Comparison of ENCODE assay signal across 21 cellular contexts in the genomic region with DNA sequence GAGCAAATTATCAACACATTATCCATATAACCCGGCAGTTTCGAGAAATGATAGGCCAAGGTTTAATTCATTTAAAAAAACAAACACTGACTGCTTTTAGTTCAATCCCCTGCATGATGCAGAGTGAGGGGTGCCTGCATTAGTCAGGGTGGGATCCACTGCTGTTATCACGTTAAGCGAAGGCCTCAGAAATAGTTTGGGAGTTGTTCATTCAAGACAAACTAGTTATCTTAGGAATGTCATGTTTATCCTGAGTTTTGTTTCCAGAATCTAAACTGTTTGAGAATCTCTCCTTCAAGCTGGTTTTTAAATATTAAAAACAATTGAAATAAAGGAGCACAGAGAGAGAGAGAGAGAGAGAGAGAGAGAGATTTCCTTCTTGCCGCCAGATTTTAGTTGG. TPM values are rescaled to one million over a fixed set of nuclear protein-coding genes. Genes with fewer than 3 reads are reported as not detected.
DNase-seq lines count a peak whose midpoint lies in the region; ATAC-seq, FAIRE-seq and TF ChIP-seq lines count a peak whose summit lies in the region.
"Had no signal": no experiment of that assay in that cellular context is flagged by ENCODE, and none has a peak within 500 bp of the region (broad histone marks: within the 10 kb centered on the region; RNA-seq: fewer than 3 reads in every experiment).

No MANE protein-coding gene starts in this region.

- no peak overlapping the region for H2BK15ac ChIP-seq in IMR-90 (ENCODE audit: low read depth, low read length)

- H3K4me3 ChIP-seq in IMR-90 (ENCODE audit: insufficient read depth, low read depth, low read length) (no peak overlapping the region), smooth muscle cell (no peak overlapping the region), breast epithelium (no peak overlapping the region)
- H3K4me3 ChIP-seq: BLaER1 treated with 17β-estradiol and CSF1 and Interleukin-3, amounts not matched to agents 10 nM and 100 nM; GM12878 had no signal

- POLR2A ChIA-PET in IMR-90 (lab: Charles Lee; ENCODE audit: unreplicated experiment), result no interaction called here

- H3K4me2 ChIP-seq in IMR-90 (ENCODE audit: low read depth, low read length), result 0 out of 2 replicates have a peak overlapping the region, but pooled peaks have one; percentile 28
- H3K4me2 ChIP-seq in smooth muscle cell, result peak overlapping the region; percentile 52
- H3K4me2 ChIP-seq: BLaER1 treated with 17β-estradiol and CSF1 and Interleukin-3, amounts not matched to agents 10 nM and 100 nM had no signal

- H3K4me1 ChIP-seq in IMR-90 (ENCODE audit: control insufficient read depth, insufficient read depth, low read length) (peaks cover 1% of the 10 kb centered on the region), smooth muscle cell (ENCODE audit: low read depth) (peaks cover 6% of the 10 kb centered on the region), breast epithelium (no peaks in the 10 kb centered on the region)
- H3K4me1 ChIP-seq: Caco-2 had no signal

- no peak overlapping the region for H3K4ac ChIP-seq in IMR-90 (ENCODE audit: low read depth, low read length)

- H2AFZ ChIP-seq in IMR-90 (replicated peaks; ENCODE audit: low read length, poor library complexity) (no peak overlapping the region), smooth muscle cell (ENCODE audit: low read depth) (no peak overlapping the region)

- H4K20me1 ChIP-seq in IMR-90 (ENCODE audit: insufficient read depth, low read length) (no peaks in the 10 kb centered on the region), smooth muscle cell (ENCODE audit: low read depth) (no peaks in the 10 kb centered on the region)
- H4K20me1 ChIP-seq: BLaER1 treated with 17β-estradiol and CSF1 and Interleukin-3, amounts not matched to agents 10 nM and 100 nM had no signal

- H2AK9ac ChIP-seq in IMR-90 (replicated peaks; ENCODE audit: low read depth, low read length, poor library complexity), result no peak overlapping the region

- no peaks in the 10 kb centered on the region for H3K36me3 ChIP-seq in IMR-90 (ENCODE audit: control insufficient read depth, insufficient read depth, low read length)
- H3K36me3 ChIP-seq in smooth muscle cell (ENCODE audit: low read depth), result no peaks in the 10 kb centered on the region
- no peaks in the 10 kb centered on the region for H3K36me3 ChIP-seq in breast epithelium
- H3K36me3 ChIP-seq: BLaER1 treated with 17β-estradiol and CSF1 and Interleukin-3, amounts not matched to agents 10 nM and 100 nM had no signal

- H3K27ac ChIP-seq in IMR-90 (ENCODE audit: insufficient read depth, low read length) (no peak overlapping the region; the same call in 1 of the 2 replicates), smooth muscle cell (ENCODE audit: low read depth) (peak overlapping the region; percentile 41), breast epithelium (no peak overlapping the region)
- H3K27ac ChIP-seq: BLaER1 treated with 17β-estradiol and CSF1 and Interleukin-3, amounts not matched to agents 10 nM and 100 nM; C4-2B had no signal

- H4K5ac ChIP-seq in IMR-90 (ENCODE audit: low read depth, low read length), result no peak overlapping the region

- TF ChIP-seq CTCF in IMR-90 (conservative IDR thresholded peaks at IDR 0.05; ENCODE audit: low read depth, low read length) (no peak), smooth muscle cell (IDR thresholded peaks at IDR 0.05; ENCODE audit: borderline replicate concordance, insufficient read depth, poor library complexity, severe bottlenecking) (no peak), breast epithelium (IDR thresholded peaks at IDR 0.05) (no peak)

- no peak overlapping the region for H4K91ac ChIP-seq in IMR-90 (ENCODE audit: insufficient read depth, low read depth, low read length)

- no peak overlapping the region for H3K18ac ChIP-seq in IMR-90 (ENCODE audit: low read depth, low read length)

- BruUV-seq in IMR-90 (replicated peaks; lab: Mats Ljungman, UMichigan), result no TSS peak

- intact Hi-C loops in IMR-90 (cut with micrococcal nuclease), result no loop called here
- intact Hi-C loops in breast epithelium (cut with DNase I; ENCODE audit: low total_unique reads), result no loop called here

- no peaks in the 10 kb centered on the region for H3K27me3 ChIP-seq in IMR-90 (ENCODE audit: control insufficient read depth, insufficient read depth, low read length)
- no peaks in the 10 kb centered on the region for H3K27me3 ChIP-seq in smooth muscle cell (ENCODE audit: low read depth)
- no peaks in the 10 kb centered on the region for H3K27me3 ChIP-seq in breast epithelium

- H2BK120ac ChIP-seq in IMR-90 (ENCODE audit: low read depth, low read length), result no peak overlapping the region

- TF ChIP-seq POLR2A in IMR-90 (IDR thresholded peaks at IDR 0.05; ENCODE audit: low read depth, low read length) (no peak), GM12892 (IDR thresholded peaks at IDR 0.05; ENCODE audit: low read depth, low read length) (no peak), breast epithelium (IDR thresholded peaks at IDR 0.05) (no peak)

- WGBS in IMR-90 (ENCODE audit: extremely low coverage in 2 of 2, insufficient read length in 1 of 2), 2 experiments, result no CpG with 5 or more reads among the region's 5 CpGs
- 44% methylated on average over 5 of the region's 5 CpGs for WGBS in smooth muscle cell (ENCODE audit: low lambda C conversion rate)

- peak; percentile 70 for ATAC-seq in IMR-90 (ENCODE audit: low read depth)
- ATAC-seq: CD8-positive, alpha-beta T cell; GM12878 had no signal

- H3K9me1 ChIP-seq in IMR-90 (ENCODE audit: insufficient read depth, low read length), result no peaks in the 10 kb centered on the region; the same call in 1 of the 2 replicates

- no peaks in the 10 kb centered on the region for H3K9me3 ChIP-seq in IMR-90 (ENCODE audit: control insufficient read depth, insufficient read depth, low read length)
- no peaks in the 10 kb centered on the region for H3K9me3 ChIP-seq in smooth muscle cell (replicated peaks; ENCODE audit: low read depth)
- no peaks in the 10 kb centered on the region for H3K9me3 ChIP-seq in breast epithelium
- H3K9me3 ChIP-seq: BLaER1 treated with 17β-estradiol and CSF1 and Interleukin-3, amounts not matched to agents 10 nM and 100 nM had no signal

- DNase-seq in IMR-90, result peak; percentile 69
- DNase-seq in smooth muscle cell (lab: John Stamatoyannopoulos, UW; ENCODE audit: unreplicated experiment), result no peak
- DNase-seq in GM12892 (ENCODE audit: insufficient read length), result no peak
- DNase-seq in GDM1 (lab: John Stamatoyannopoulos, UW), result no peak
- DNase-seq in breast epithelium (ENCODE audit: low spot score in 2 of 2), result no peak
- DNase-seq: 8988T; ACHN; AML-193; Caco-2; Calu3; CD4-positive, alpha-beta T cell; CD8-positive, alpha-beta T cell; DMS79 treated with DMSO at 0.1 percent for 48 hours had no signal

- TF ChIP-seq RAD21 in IMR-90 (IDR thresholded peaks at IDR 0.05; ENCODE audit: low read length), result no peak

- no peak overlapping the region for H3K14ac ChIP-seq in IMR-90 (replicated peaks; ENCODE audit: low read depth, low read length)

- CTCF ChIA-PET in IMR-90 (lab: Yijun Ruan, JAX), result interaction anchor here (0.6 to 2.1 kb wide), 3 partner anchors 13 to 103 kb away, joined by 4 to 8 read pairs (median 6); no protein-coding TSS in a partner anchor

- no peak overlapping the region for H3K56ac ChIP-seq in IMR-90 (ENCODE audit: extremely low read depth, insufficient read depth, low read length)

- no peak overlapping the region for H3K23ac ChIP-seq in IMR-90 (ENCODE audit: low read depth, low read length)

- H2AK5ac ChIP-seq in IMR-90 (ENCODE audit: low read depth, low read length), result no peak overlapping the region

- H2BK5ac ChIP-seq in IMR-90 (ENCODE audit: low read depth, low read length, poor library complexity, severe bottlenecking), result peak overlapping the region; percentile 45

- no peak overlapping the region for H3K9ac ChIP-seq in IMR-90 (ENCODE audit: low read depth, low read length)
- H3K9ac ChIP-seq in smooth muscle cell (ENCODE audit: low read depth), result no peak overlapping the region
- H3K9ac ChIP-seq: BLaER1 treated with 17β-estradiol and CSF1 and Interleukin-3, amounts not matched to agents 10 nM and 100 nM had no signal

- in situ Hi-C loops in IMR-90 (cut with MboI; ENCODE audit: low sequenced_read_pairs), result no loop called here

- peaks cover 3% of the 10 kb centered on the region for H3F3A ChIP-seq in smooth muscle cell (ENCODE audit: low read depth)

- H3K79me2 ChIP-seq in smooth muscle cell (ENCODE audit: low read depth), result no peaks in the 10 kb centered on the region

- no peak overlapping the region for H2BK20ac ChIP-seq in IMR-90 (ENCODE audit: low read depth, low read length)

- H4K8ac ChIP-seq in IMR-90 (ENCODE audit: low read depth in 2 of 2, low read length in 2 of 2), result no peak overlapping the region

- FAIRE-seq in endometrium (lab: Jason Lieb, UNC), result peak; percentile 18
- FAIRE-seq in GM12892 (lab: Jason Lieb, UNC), result no peak
- FAIRE-seq: A204.1, D721Med, G401.6, GM12878, GM19239 had no signal

- H3K79me1 ChIP-seq in IMR-90 (ENCODE audit: low read depth in 1 of 2, low read length in 2 of 2), result no peaks in the 10 kb centered on the region

- dilution Hi-C loops in IMR-90 (cut with HindIII; ENCODE audit: low sequenced_read_pairs, unreplicated experiment), result loop anchor here (25.0 kb wide), 1 partner anchor 93 kb away; no protein-coding TSS in a partner anchor

TF ChIP-seq in IMR-90, 13 proteins besides CTCF, POLR2A, EP300 and RAD21:
- no peak for TF ChIP-seq CEBPB (IDR thresholded peaks at IDR 0.05; ENCODE audit: low read depth, low read length)
- no peak for TF ChIP-seq RCOR1 (IDR thresholded peaks at IDR 0.05; ENCODE audit: insufficient replicate concordance, low read length)

RNA-seq across cellular contexts. Expression of a gene that starts 36.6 kb away (rescaled TPM):
- total RNA-seq in IMR-90 (2012; rRNA removed), result 281 and 294 TPM in 2 replicates
- 223 and 249 TPM in 2 replicates for polyA plus RNA-seq in IMR-90 (2012; rRNA removed)
- polyA plus RNA-seq in IMR-90 (2012; cell fraction: cytosol; rRNA removed), result 173 and 244 TPM in 2 replicates
- polyA plus RNA-seq in IMR-90 (2012; cell fraction: nucleus; rRNA removed; ENCODE audit: low replicate concordance), result 276 and 335 TPM in 2 replicates
- 178 and 183 TPM in 2 replicates for total RNA-seq in smooth muscle cell
- 203 and 251 TPM in 2 replicates for polyA plus RNA-seq in smooth muscle cell
- polyA plus RNA-seq in GM12892 (2012; ENCODE audit: missing spikeins), result 162 TPM
- 10 to 100 TPM; 16.0 to 37.0 (median 32.9) TPM for total RNA-seq in breast epithelium
